In genomic region chr17:35352284-35352683, GRCh38 we compare ENCODE assay signal across 1 cellular context.
TF ChIP-seq lines count a peak whose summit lies in the region.

No MANE protein-coding gene starts in this region.

TF ChIP-seq in GM23338, 12 proteins besides CTCF, POLR2A, EP300 and RAD21 (continued from another document):
- TF ChIP-seq ZNF462 (CRISPR knock-in tag; IDR thresholded peaks at IDR 0.05) (no peak), CREB1 (CRISPR knock-in tag; IDR thresholded peaks at IDR 0.05; ENCODE audit: low read depth) (no peak), REST (IDR thresholded peaks at IDR 0.05; ENCODE audit: unreplicated experiment) (no peak), ETS1 (IDR thresholded peaks at IDR 0.05) (no peak), EZH2phosphoT487 (IDR thresholded peaks at IDR 0.05; ENCODE audit: unreplicated experiment) (no peak), POLR2AphosphoS5 (IDR thresholded peaks at IDR 0.05; ENCODE audit: low read depth) (no peak), NANOG (IDR thresholded peaks at IDR 0.05; ENCODE audit: borderline replicate concordance) (no peak), EZH2 (IDR thresholded peaks at IDR 0.05; ENCODE audit: low read depth, unreplicated experiment) (no peak), ZNF114 (CRISPR knock-in tag; IDR thresholded peaks at IDR 0.05) (no peak), STAT1 (IDR thresholded peaks at IDR 0.05; ENCODE audit: unreplicated experiment) (no peak)
